Comparison of ENCODE assay signal across 27 cellular contexts in the genomic region with DNA sequence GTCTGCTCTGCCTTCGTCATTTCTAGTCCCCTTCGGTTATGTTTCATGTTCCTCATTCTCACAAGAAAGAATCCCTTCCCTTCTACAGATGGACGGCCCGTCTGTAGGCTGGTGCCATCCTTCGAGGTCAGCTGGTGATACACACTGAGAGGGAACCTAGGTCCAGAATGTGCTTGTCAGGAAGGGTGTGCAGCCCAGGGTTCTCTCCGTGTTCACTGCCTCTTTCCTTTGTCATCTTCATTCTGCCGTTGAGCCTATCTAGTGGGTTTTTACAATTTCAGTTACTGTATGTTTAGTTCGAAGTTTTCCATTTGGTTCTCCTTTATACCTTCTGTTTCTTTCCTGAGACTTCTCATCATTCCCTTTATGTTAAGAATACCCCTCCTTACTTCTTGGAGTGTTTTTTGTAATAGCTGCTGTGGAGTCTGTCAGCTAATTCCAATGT. TPM values are rescaled to one million over a fixed set of nuclear protein-coding genes. Genes with fewer than 3 reads are reported as not detected.
DNase-seq lines count a peak whose midpoint lies in the region; ATAC-seq, FAIRE-seq and TF ChIP-seq lines count a peak whose summit lies in the region.
"Had no signal": no experiment of that assay in that cellular context is flagged by ENCODE, and none has a peak within 500 bp of the region (broad histone marks: within the 10 kb centered on the region; RNA-seq: fewer than 3 reads in every experiment).

No MANE protein-coding gene starts in this region.

- H4K20me1 ChIP-seq in hepatocyte (ENCODE audit: insufficient read depth, poor library complexity, severe bottlenecking) = no peaks in the 10 kb centered on the region

- intact Hi-C loops in activated CD4-positive, alpha-beta T cell treated with anti-CD3 and anti-CD28 coated beads for 36 hours (cut with DNase I, micrococcal nuclease) = no loop called here
- intact Hi-C loops in sciatic nerve (cut with DNase I) = no loop called here

- H3K36me3 Mint-ChIP-seq in activated CD4-positive, alpha-beta T cell treated with anti-CD3 and anti-CD28 coated beads for 36 hours (ENCODE audit: low read depth) = peaks cover 2% of the 10 kb centered on the region

- POLR2A ChIA-PET in activated CD4-positive, alpha-beta T cell treated with anti-CD3 and anti-CD28 coated beads for 36 hours (lab: Charles Lee) = interaction anchor here (1.1 kb wide), 1 partner anchor 20 kb away, joined by 3 read pairs; no protein-coding TSS in a partner anchor

- H3K79me2 ChIP-seq in hepatocyte = peaks cover 9% of the 10 kb centered on the region
- H3K79me2 ChIP-seq: parathyroid adenoma had no signal

- no peak overlapping the region for H3K4me3 ChIP-seq in hepatocyte
- H3K4me3 ChIP-seq: adrenal gland, esophagus squamous epithelium had no signal

- H3K27ac ChIP-seq in hepatocyte (peak overlapping the region; percentile 88), foreskin keratinocyte (no peak overlapping the region)
- H3K27ac ChIP-seq: adrenal gland, esophagus squamous epithelium, parathyroid adenoma had no signal

- H3K4me1 ChIP-seq in hepatocyte (ENCODE audit: insufficient read depth) (peaks cover 29% of the 10 kb centered on the region), foreskin keratinocyte (no peaks in the 10 kb centered on the region)
- H3K4me1 ChIP-seq: parathyroid adenoma had no signal

- no peak overlapping the region for H2AFZ ChIP-seq in hepatocyte
- H2AFZ ChIP-seq: parathyroid adenoma had no signal

- ATAC-seq in activated CD4-positive, alpha-beta T cell treated with anti-CD3 and anti-CD28 coated beads for 36 hours = no peak
- ATAC-seq in sciatic nerve (peak; percentile 48), GM18517 (IDR thresholded peaks at IDR 0.05; ENCODE audit: unreplicated experiment) (no peak), foreskin keratinocyte (no peak)
- ATAC-seq: stimulated activated naive CD8-positive, alpha-beta T cell treated with anti-CD3 and anti-CD28 coated beads, Interleukin-15, Interleukin-2, amounts not matched to agents 100 U/mL and 50 U/mL, for 24 hours had no signal

- H3K27ac Mint-ChIP-seq in activated CD4-positive, alpha-beta T cell treated with anti-CD3 and anti-CD28 coated beads for 36 hours = peak overlapping the region; percentile 78
- H3K27ac Mint-ChIP-seq: B cell; T-helper 2 cell treated with Interferon-gamma antibody and Interleukin-4, amounts not matched to agents 5 μg/mL and 100 μg/mL, for 36 hours had no signal

- CTCF ChIA-PET in activated CD4-positive, alpha-beta T cell treated with anti-CD3 and anti-CD28 coated beads for 36 hours (lab: Charles Lee) = interaction anchor here (0.6 to 1.7 kb wide), 7 partner anchors 9 to 292 kb away, joined by 3 to 8 read pairs (median 3); a partner anchor contains a TSS

- DNase-seq in activated CD4-positive, alpha-beta T cell treated with anti-CD3 and anti-CD28 coated beads for 36 hours = no peak
- DNase-seq in activated CD4-positive, alpha-beta T cell treated with anti-CD3 and anti-CD28 coated beads for 48 hours = no peak
- peak; percentile 60 for DNase-seq in OCI-M1 (lab: John Stamatoyannopoulos, UW)
- no peak for DNase-seq in hepatocyte (ENCODE audit: low spot score)
- no peak for DNase-seq in sciatic nerve (ENCODE audit: low spot score)
- no peak for DNase-seq in HTR-8/SVneo (ENCODE audit: insufficient read length, low spot score)
- no peak for DNase-seq in foreskin keratinocyte
- DNase-seq: 8988T; activated CD4-positive, alpha-beta T cell treated with anti-CD3 and anti-CD28 coated beads for 1 hour; activated effector memory CD4-positive, alpha-beta T cell treated with anti-CD3 and anti-CD28 coated beads, Interleukin-2, amount 50 U/mL, for 16 hours; DMS 273 treated with DMSO at 0.1 percent for 48 hours; effector CD4-positive, alpha-beta T cell; esophagus squamous epithelium; GF-D8; NCI-H146; NCI-H2171 treated with DMSO at 0.1 percent for 48 hours; NCI-H526 treated with DMSO at 0.1 percent for 48 hours; SIG-M5; stimulated activated CD4-positive, alpha-beta T cell treated with anti-CD3 and anti-CD28 coated beads, Interleukin-1b, Interleukin-23, amount 100 ng/mL, for 48 hours; stimulated activated naive CD8-positive, alpha-beta T cell treated with anti-CD3 and anti-CD28 coated beads, Interleukin-15, Interleukin-2, amounts not matched to agents 100 U/mL and 50 U/mL, for 24 hours had no signal

- peak overlapping the region; percentile 66 for H3K4me2 ChIP-seq in hepatocyte

- TF ChIP-seq CTCF in hepatocyte (IDR thresholded peaks at IDR 0.05; ENCODE audit: poor library complexity) (no peak), foreskin keratinocyte (conservative IDR thresholded peaks at IDR 0.05) (no peak)

- no peaks in the 10 kb centered on the region for H3K9me2 ChIP-seq in hepatocyte (replicated peaks; ENCODE audit: insufficient read depth)

- H3K36me3 ChIP-seq in hepatocyte (replicated peaks; ENCODE audit: insufficient read depth, low read depth) = no peaks in the 10 kb centered on the region
- H3K36me3 ChIP-seq: adrenal gland had no signal

- no peaks in the 10 kb centered on the region for H3K9me3 ChIP-seq in hepatocyte (ENCODE audit: low read depth)
- H3K9me3 ChIP-seq: adrenal gland, esophagus squamous epithelium had no signal

- H3K4me3 Mint-ChIP-seq in activated CD4-positive, alpha-beta T cell treated with anti-CD3 and anti-CD28 coated beads for 36 hours = no peak overlapping the region
- H3K4me3 Mint-ChIP-seq: B cell, type B pancreatic cell had no signal

- no peaks in the 10 kb centered on the region for H3K27me3 ChIP-seq in hepatocyte
- no peaks in the 10 kb centered on the region for H3K27me3 ChIP-seq in foreskin keratinocyte
- H3K27me3 ChIP-seq: adrenal gland, esophagus squamous epithelium had no signal

- FAIRE-seq in HTR-8/SVneo (lab: Jason Lieb, UNC) = no peak
- FAIRE-seq: H1 had no signal

- H3K27me3 Mint-ChIP-seq in activated CD4-positive, alpha-beta T cell treated with anti-CD3 and anti-CD28 coated beads for 36 hours = no peaks in the 10 kb centered on the region

- WGBS in hepatocyte (ENCODE audit: low lambda C conversion rate, missing lambda C conversion rate) = 88% methylated on average over 8 of the region's 8 CpGs

- no peaks in the 10 kb centered on the region for H3K9me3 Mint-ChIP-seq in activated CD4-positive, alpha-beta T cell treated with anti-CD3 and anti-CD28 coated beads for 36 hours (ENCODE audit: low read depth)
- H3K9me3 Mint-ChIP-seq: T-helper 2 cell treated with Interferon-gamma antibody and Interleukin-4, amounts not matched to agents 5 μg/mL and 100 μg/mL, for 36 hours; type B pancreatic cell had no signal

- H3K4me1 Mint-ChIP-seq in activated CD4-positive, alpha-beta T cell treated with anti-CD3 and anti-CD28 coated beads for 36 hours = peaks cover 42% of the 10 kb centered on the region
- H3K4me1 Mint-ChIP-seq: B cell had no signal

RNA-seq across cellular contexts. Expression of a gene that starts 18.9 kb away (rescaled TPM):
- 10 to 100 TPM in 1 of 2 experiments, 1 to 10 TPM in 1; 9.6 to 10.4 TPM for total RNA-seq in activated CD4-positive, alpha-beta T cell treated with anti-CD3 and anti-CD28 coated beads for 36 hours
- total RNA-seq in hepatocyte = 6.9 and 14.9 TPM in 2 replicates
- polyA plus RNA-seq in hepatocyte = 8.1 and 10.1 TPM in 2 replicates
- total RNA-seq in sciatic nerve = 12.6 TPM
- total RNA-seq in foreskin keratinocyte = 4.9 and 6.0 TPM in 2 replicates
- 3.4 and 4.0 TPM in 2 replicates for polyA plus RNA-seq in foreskin keratinocyte

RNA-seq across cellular contexts. Expression of a gene that starts 35.2 kb away (rescaled TPM):
- 10 to 100 TPM; 25.1 to 27.8 TPM for total RNA-seq in activated CD4-positive, alpha-beta T cell treated with anti-CD3 and anti-CD28 coated beads for 36 hours
- total RNA-seq in hepatocyte (59.2 and 65.2 TPM in 2 replicates), sciatic nerve (48.8 TPM), foreskin keratinocyte (45.3 and 50.0 TPM in 2 replicates)
- polyA plus RNA-seq in hepatocyte (50.0 and 51.4 TPM in 2 replicates), foreskin keratinocyte (25.7 and 31.8 TPM in 2 replicates)
